In the genomic region with DNA sequence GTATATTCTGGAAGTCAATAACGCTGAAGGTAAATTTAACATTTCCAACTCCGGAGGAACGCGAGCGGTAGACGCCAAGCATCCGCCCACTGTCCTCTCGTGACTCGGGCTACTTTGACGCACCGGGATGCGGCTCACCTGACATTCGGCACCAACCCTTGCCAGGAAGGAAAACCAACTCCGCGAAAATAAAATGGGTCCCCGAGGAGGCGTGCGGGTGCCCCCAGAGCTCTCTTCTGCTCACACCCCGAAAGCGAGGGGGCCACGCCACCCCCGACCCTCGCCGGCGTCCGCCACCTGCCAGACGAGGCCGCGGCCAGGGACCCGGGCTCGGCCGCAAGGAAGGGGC, we compare ENCODE assay signal across 8 cellular contexts. TPM values are rescaled to one million over a fixed set of nuclear protein-coding genes. Genes with fewer than 3 reads are reported as not detected.
A peak's percentile ranks its signal among the peaks of the same experiment; 100 is the strongest.
DNase-seq lines count a peak whose midpoint lies in the region; ATAC-seq and TF ChIP-seq lines count a peak whose summit lies in the region.

No MANE protein-coding gene starts in this region.

- peaks cover 35% of the 10 kb centered on the region for H3K4me1 Mint-ChIP-seq in activated T-helper 1 cell treated with anti-CD3 and anti-CD28 coated beads, Interleukin-12 subunit alpha, Interleukin-12 subunit beta, Interleukin-2, Interleukin-4 antibody, amounts not matched to agents 30 ng/mL and 10 ng/mL and 1 ng/mL, durations not matched to agents 14 hours and 24 hours and 36 hours (ENCODE audit: low read depth)

- WGBS in neuronal stem cell (ENCODE audit: extremely low coverage in 2 of 2, insufficient read length in 2 of 2, insufficient replicate concordance in 1 of 2), 2 donors = no CpG with 5 or more reads among the region's 32 CpGs
- WGBS in transverse colon (ENCODE audit: low coverage in 1 of 2), 2 donors = 0% methylated on average over 1 to 18 of the region's 32 CpGs

- peak overlapping the region; percentile 98 for H3K23ac ChIP-seq in neuronal stem cell (ENCODE audit: low read depth, low read length, poor library complexity)

- H2BK12ac ChIP-seq in neuronal stem cell (ENCODE audit: low read length) = no peak overlapping the region

- H3K27me3 Mint-ChIP-seq in activated T-helper 1 cell treated with anti-CD3 and anti-CD28 coated beads, Interleukin-12 subunit alpha, Interleukin-12 subunit beta, Interleukin-2, Interleukin-4 antibody, amounts not matched to agents 30 ng/mL and 10 ng/mL and 1 ng/mL, durations not matched to agents 14 hours and 24 hours and 36 hours (ENCODE audit: insufficient read depth) = no peaks in the 10 kb centered on the region

- no peak overlapping the region for H4K91ac ChIP-seq in neuronal stem cell (ENCODE audit: low read depth, low read length, poor library complexity)

- no peak overlapping the region for H2BK120ac ChIP-seq in neuronal stem cell (ENCODE audit: low read depth, low read length)

- TF ChIP-seq CTCF in fibroblast of villous mesenchyme (IDR thresholded peaks at IDR 0.05; ENCODE audit: insufficient read depth, low read depth, low read length) (no peak), transverse colon (IDR thresholded peaks at IDR 0.05) (no peak)

- no peak overlapping the region for H2BK5ac ChIP-seq in neuronal stem cell (ENCODE audit: low read length)

- H2BK15ac ChIP-seq in neuronal stem cell (ENCODE audit: low read length) = peak overlapping the region; percentile 99

- H3K4me2 ChIP-seq in BLaER1 (peak overlapping the region; percentile 82), neuronal stem cell (ENCODE audit: insufficient read depth, low read length, poor library complexity, severe bottlenecking) (peak overlapping the region; percentile 86)

- H3K27ac Mint-ChIP-seq in activated T-helper 1 cell treated with anti-CD3 and anti-CD28 coated beads, Interleukin-12 subunit alpha, Interleukin-12 subunit beta, Interleukin-2, Interleukin-4 antibody, amounts not matched to agents 30 ng/mL and 10 ng/mL and 1 ng/mL, durations not matched to agents 14 hours and 24 hours and 36 hours = peak overlapping the region; percentile 72

- peak; percentile 8 for TF ChIP-seq POLR2A in transverse colon (IDR thresholded peaks at IDR 0.05)

- H3K27me3 ChIP-seq in BLaER1 (no peaks in the 10 kb centered on the region), neuronal stem cell (ENCODE audit: control insufficient read depth in 3 of 3, insufficient read depth in 3 of 3, low read depth in 1 of 3, low read length in 3 of 3) (peaks cover 0 to 16% (median 12%) of the 10 kb centered on the region in 3 experiments), transverse colon (no peaks in the 10 kb centered on the region)

- peak overlapping the region; percentile 99 for H3K18ac ChIP-seq in neuronal stem cell (ENCODE audit: low read length)

- peak overlapping the region; percentile 99 for H2AFZ ChIP-seq in neuronal stem cell (ENCODE audit: low read length)

- peak overlapping the region; percentile 89 for H3K14ac ChIP-seq in neuronal stem cell (ENCODE audit: low read length)

- no peaks in the 10 kb centered on the region for H3K9me3 Mint-ChIP-seq in activated T-helper 1 cell treated with anti-CD3 and anti-CD28 coated beads, Interleukin-12 subunit alpha, Interleukin-12 subunit beta, Interleukin-2, Interleukin-4 antibody, amounts not matched to agents 30 ng/mL and 10 ng/mL and 1 ng/mL, durations not matched to agents 14 hours and 24 hours and 36 hours

- H3K27ac ChIP-seq in BLaER1 (peak overlapping the region; percentile 96), neuronal stem cell (replicated peaks; ENCODE audit: low read length) (no peak overlapping the region), transverse colon (peak overlapping the region; percentile 92 to 97 (median 96))

- H3K4me1 ChIP-seq in BLaER1 (peaks cover 36% of the 10 kb centered on the region), neuronal stem cell (ENCODE audit: control insufficient read depth in 2 of 2, insufficient read depth in 1 of 2, low read depth in 1 of 2, low read length in 2 of 2) (peaks cover 0 to 9% of the 10 kb centered on the region in 2 donors), transverse colon (peaks cover 0 to 33% (median 22%) of the 10 kb centered on the region in 4 donors)

- in situ Hi-C loops in transverse colon (cut with MboI; ENCODE audit: low pct_ligation_motif_present in 1 of 4, low pct_unique_long_range_greater_than_20kb in 1 of 4, low sequenced_read_pairs in 3 of 4) = no loop called here

- H4K8ac ChIP-seq in neuronal stem cell (ENCODE audit: low read depth, low read length) = no peak overlapping the region

- no peaks in the 10 kb centered on the region for H3K36me3 ChIP-seq in BLaER1
- H3K36me3 ChIP-seq in neuronal stem cell (replicated peaks in 1 of 2; ENCODE audit: control insufficient read depth in 2 of 2, insufficient read depth in 2 of 2, low read length in 2 of 2) = no peaks in the 10 kb centered on the region
- H3K36me3 ChIP-seq in transverse colon = no peaks in the 10 kb centered on the region

- no peak for TF ChIP-seq EP300 in transverse colon (IDR thresholded peaks at IDR 0.05; ENCODE audit: low read depth)

- intact Hi-C loops in activated T-helper 1 cell treated with anti-CD3 and anti-CD28 coated beads, Interleukin-12 subunit alpha, Interleukin-12 subunit beta, Interleukin-2, Interleukin-4 antibody, amounts not matched to agents 30 ng/mL and 10 ng/mL and 1 ng/mL, durations not matched to agents 14 hours and 24 hours and 36 hours (cut with micrococcal nuclease) = loop anchor here (1.0 to 10.0 kb wide), 7 partner anchors 42 to 432 kb away; partner anchors contain the start of genes ATAD2B, FAM228B, NCOA1 and PFN4
- intact Hi-C loops in transverse colon (cut with DNase I; ENCODE audit: low total_unique reads) = no loop called here

- H3K4me3 ChIP-seq in BLaER1 = peak overlapping the region; percentile 98
- peak overlapping the region; percentile 86 for H3K4me3 ChIP-seq in fibroblast of villous mesenchyme (ENCODE audit: low read depth, low read length)
- peak overlapping the region; percentile 89 to 98 for H3K4me3 ChIP-seq in neuronal stem cell (ENCODE audit: low read length in 2 of 2)
- peak overlapping the region; percentile 72 to 100 (median 90) for H3K4me3 ChIP-seq in transverse colon

- DNase-seq in NCI-H1105 (lab: John Stamatoyannopoulos, UW) (peak; percentile 40), fibroblast of villous mesenchyme (ENCODE audit: low read depth) (peak; percentile 28), neuronal stem cell (ENCODE audit: low spot score) (no peak), transverse colon (peak; percentile 72), NCI-H510A treated with DMSO at 0.1 percent for 48 hours (lab: John Stamatoyannopoulos, UW) (no peak)
- DNase-seq in activated T-helper 1 cell treated with anti-CD3 and anti-CD28 coated beads, Interleukin-12 subunit alpha, Interleukin-12 subunit beta, Interleukin-2, Interleukin-4 antibody, amounts not matched to agents 30 ng/mL and 10 ng/mL and 1 ng/mL, durations not matched to agents 14 hours and 24 hours and 36 hours (ENCODE audit: low spot score) = peak; percentile 26

- H3K9ac ChIP-seq in BLaER1 (peak overlapping the region; percentile 96), neuronal stem cell (ENCODE audit: low read depth, low read length, poor library complexity) (peak overlapping the region; percentile 98)

- peak; percentile 1 for ATAC-seq in GM21423 (IDR thresholded peaks at IDR 0.05; ENCODE audit: unreplicated experiment)

- peaks cover 3% of the 10 kb centered on the region for H3K79me1 ChIP-seq in neuronal stem cell (ENCODE audit: low read depth, low read length)

- H3K36me3 Mint-ChIP-seq in activated T-helper 1 cell treated with anti-CD3 and anti-CD28 coated beads, Interleukin-12 subunit alpha, Interleukin-12 subunit beta, Interleukin-2, Interleukin-4 antibody, amounts not matched to agents 30 ng/mL and 10 ng/mL and 1 ng/mL, durations not matched to agents 14 hours and 24 hours and 36 hours (ENCODE audit: low read depth) = peaks cover 8% of the 10 kb centered on the region

- H4K20me1 ChIP-seq in BLaER1 = peaks cover 13% of the 10 kb centered on the region; the same call in 1 of the 2 replicates

- H3K9me3 ChIP-seq in BLaER1 = peaks cover 7% of the 10 kb centered on the region; the same call in 1 of the 2 replicates
- H3K9me3 ChIP-seq in neuronal stem cell (replicated peaks in 1 of 2; ENCODE audit: control insufficient read depth in 2 of 2, insufficient read depth in 1 of 2, low read depth in 1 of 2, low read length in 2 of 2) = no peaks in the 10 kb centered on the region
- H3K9me3 ChIP-seq in transverse colon = no peaks in the 10 kb centered on the region

- no peak overlapping the region for H2AK5ac ChIP-seq in neuronal stem cell (ENCODE audit: low read depth, low read length)

- H3K4me3 Mint-ChIP-seq in activated T-helper 1 cell treated with anti-CD3 and anti-CD28 coated beads, Interleukin-12 subunit alpha, Interleukin-12 subunit beta, Interleukin-2, Interleukin-4 antibody, amounts not matched to agents 30 ng/mL and 10 ng/mL and 1 ng/mL, durations not matched to agents 14 hours and 24 hours and 36 hours = peak overlapping the region; percentile 91

- H3K4ac ChIP-seq in neuronal stem cell (ENCODE audit: low read length) = no peak overlapping the region

RNA-seq across cellular contexts. Expression of gene ITSN2, which starts 0.7 kb away (rescaled TPM):
- total RNA-seq in activated T-helper 1 cell treated with anti-CD3 and anti-CD28 coated beads, Interleukin-12 subunit alpha, Interleukin-12 subunit beta, Interleukin-2, Interleukin-4 antibody, amounts not matched to agents 30 ng/mL and 10 ng/mL and 1 ng/mL, durations not matched to agents 14 hours and 24 hours and 36 hours = 52.9 and 57.1 TPM in 2 replicates
- 23.2 and 35.8 TPM in 2 replicates for total RNA-seq in fibroblast of villous mesenchyme
- 6.4 TPM for polyA plus RNA-seq in neuronal stem cell (2013, experiment 1 of 2)
- 5.9 TPM for polyA plus RNA-seq in neuronal stem cell (2013, experiment 2 of 2)
- total RNA-seq in transverse colon = 10 to 100 TPM; 32.8 to 58.0 (median 41.4) TPM

Comparison
In these comparisons a context has a peak if more than half of its experiments do, and no peak if none do; other contexts are left out.
1. DNase-seq: peak in NCI-H1105 (single experiment), activated T-helper 1 cell treated with anti-CD3 and anti-CD28 coated beads, Interleukin-12 subunit alpha, Interleukin-12 subunit beta, Interleukin-2, Interleukin-4 antibody, amounts not matched to agents 30 ng/mL and 10 ng/mL and 1 ng/mL, durations not matched to agents 14 hours and 24 hours and 36 hours (single experiment), fibroblast of villous mesenchyme (single experiment) and transverse colon (single experiment); none in neuronal stem cell (single experiment) and NCI-H510A treated with DMSO at 0.1 percent for 48 hours (single experiment).
2. Peak in every context shown above with its lines, with median percentiles within 50 percentile points of each other: H3K4me3 ChIP-seq.